1 cellular context compared by ENCODE assay signal in genomic region chr17:79847698-79848369, GRCh38.
TF ChIP-seq lines count a peak whose summit lies in the region.

No MANE protein-coding gene starts in this region.

TF ChIP-seq in HepG2, 621 proteins besides CTCF, POLR2A, EP300 and RAD21 (continued from another document and continues in another):
- TF ChIP-seq ZBTB40 (IDR thresholded peaks at IDR 0.05) (no peak), ZBTB40 (CRISPR knock-in tag; IDR thresholded peaks at IDR 0.05) (peak; percentile 61; the same call in 1 of the 2 replicates), ISX (CRISPR knock-in tag; conservative IDR thresholded peaks at IDR 0.05) (no peak), PRDM10 (CRISPR knock-in tag; IDR thresholded peaks at IDR 0.05; ENCODE audit: low read depth) (no peak), FOXP1 (IDR thresholded peaks at IDR 0.05) (no peak), FOXP1 (CRISPR knock-in tag; IDR thresholded peaks at IDR 0.05) (peak; percentile 46), AHR (CRISPR knock-in tag; IDR thresholded peaks at IDR 0.05) (0 out of 2 replicates have a peak, but pooled peaks have one; percentile 34), BRCA1 (CRISPR knock-in tag; IDR thresholded peaks at IDR 0.05) (peak; percentile 27; the same call in 1 of the 2 replicates), ZBTB46 (CRISPR knock-in tag; IDR thresholded peaks at IDR 0.05; ENCODE audit: borderline replicate concordance) (no peak), ZNF430 (CRISPR knock-in tag; IDR thresholded peaks at IDR 0.05) (0 out of 2 replicates have a peak, but pooled peaks have one; percentile 63), BRD4 (CRISPR knock-in tag; IDR thresholded peaks at IDR 0.05) (0 out of 2 replicates have a peak, but pooled peaks have one; percentile 29), ZNF460 (CRISPR knock-in tag; IDR thresholded peaks at IDR 0.05; ENCODE audit: borderline replicate concordance) (0 out of 2 replicates have a peak, but pooled peaks have one; percentile 5), ZNF251 (CRISPR knock-in tag; IDR thresholded peaks at IDR 0.05) (no peak), HNF1B (CRISPR knock-in tag; IDR thresholded peaks at IDR 0.05) (no peak), THRA (CRISPR knock-in tag; IDR thresholded peaks at IDR 0.05; ENCODE audit: borderline replicate concordance) (peak; percentile 65; the same call in 1 of the 2 replicates), MAX (IDR thresholded peaks at IDR 0.05) (peak; percentile 86), HDAC1 (CRISPR knock-in tag; IDR thresholded peaks at IDR 0.05) (peak; percentile 55; the same call in 1 of the 2 replicates), ZNF510 (CRISPR knock-in tag; IDR thresholded peaks at IDR 0.05; ENCODE audit: low read depth) (no peak), ZNF703 (CRISPR knock-in tag; IDR thresholded peaks at IDR 0.05; ENCODE audit: borderline replicate concordance) (no peak), ZNF18 (CRISPR knock-in tag; IDR thresholded peaks at IDR 0.05; ENCODE audit: insufficient replicate concordance) (peak; percentile 56), ZNF607 (CRISPR knock-in tag; IDR thresholded peaks at IDR 0.05; ENCODE audit: borderline replicate concordance) (peak; percentile 80; the same call in 1 of the 2 replicates), ZNF777 (CRISPR knock-in tag; IDR thresholded peaks at IDR 0.05) (peak; percentile 27; the same call in 1 of the 2 replicates), DRAP1 (CRISPR knock-in tag; IDR thresholded peaks at IDR 0.05) (0 out of 2 replicates have a peak, but pooled peaks have one; percentile 34), CBX2 (IDR thresholded peaks at IDR 0.05; ENCODE audit: low read depth, low read length) (no peak), CBX2 (CRISPR knock-in tag; IDR thresholded peaks at IDR 0.05; ENCODE audit: low read depth) (no peak), ZNF17 (CRISPR knock-in tag; IDR thresholded peaks at IDR 0.05) (no peak), HMG20A (CRISPR knock-in tag; IDR thresholded peaks at IDR 0.05; ENCODE audit: borderline replicate concordance) (0 out of 2 replicates have a peak, but pooled peaks have one; percentile 23), ZNF792 (CRISPR knock-in tag; IDR thresholded peaks at IDR 0.05) (no peak), SOX13 (IDR thresholded peaks at IDR 0.05) (no peak), SOX13 (CRISPR knock-in tag; conservative IDR thresholded peaks at IDR 0.05 in 1 of 2, IDR thresholded peaks at IDR 0.05 in 1 of 2) (peak in 1 of 2 experiments; percentile 53; a peak in 1 of 4 replicates), TEAD3 (CRISPR knock-in tag; optimal IDR thresholded peaks at IDR 0.05; ENCODE audit: borderline replicate concordance) (peak; percentile 23), ZNF616 (CRISPR knock-in tag; IDR thresholded peaks at IDR 0.05; ENCODE audit: low read depth) (no peak), ZNF574 (CRISPR knock-in tag; IDR thresholded peaks at IDR 0.05) (0 out of 2 replicates have a peak, but pooled peaks have one; percentile 24), ELF3 (CRISPR knock-in tag; IDR thresholded peaks at IDR 0.05) (peak; percentile 77), HNF4A (CRISPR knock-in tag; IDR thresholded peaks at IDR 0.05) (peak; percentile 65)
